Comparison of ENCODE assay signal across 10 cellular contexts in genomic region chr5:94808497-94808896, GRCh38.
"Had no signal": no experiment of that assay in that cellular context is flagged by ENCODE, and none has a peak within 500 bp of the region (broad histone marks: within the 10 kb centered on the region; RNA-seq: fewer than 3 reads in every experiment).

No MANE protein-coding gene starts in this region.

- H3K4me3 Mint-ChIP-seq: GM23338, H9, HFFc6 had no signal

- H3K27ac Mint-ChIP-seq: GM23338, HFFc6 had no signal

- DNase-seq: GM23248, GOT3, H7, H9, HCEC 1CT, HFFc6 had no signal

- FAIRE-seq: H1, H54 had no signal

- H3K4me1 Mint-ChIP-seq: GM23338 had no signal

- H3K9me3 Mint-ChIP-seq: GM23338, H9, HFFc6 had no signal

- ATAC-seq: GM23338, HCT116 had no signal
